23 cellular contexts compared by ENCODE assay signal in the genomic region with DNA sequence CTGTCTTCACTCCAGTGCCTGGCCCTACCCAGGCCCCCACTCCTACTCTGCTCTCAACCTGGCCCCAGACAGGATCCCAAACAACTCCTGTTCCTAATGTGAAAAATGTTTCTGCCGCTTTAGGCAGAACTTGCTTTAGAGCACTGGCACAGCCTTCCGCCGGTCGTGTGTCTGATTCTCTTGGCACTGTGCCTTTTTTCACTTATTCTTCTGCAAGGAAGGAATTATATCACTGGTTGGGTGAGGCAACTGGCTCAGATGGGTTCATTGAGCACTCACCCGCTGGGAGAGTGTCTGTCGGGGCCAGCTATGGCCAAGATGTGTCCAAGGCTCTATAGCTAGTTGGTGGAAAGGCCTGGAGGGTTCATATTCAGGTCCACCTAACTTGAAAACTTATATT. TPM values are rescaled to one million over a fixed set of nuclear protein-coding genes. Genes with fewer than 3 reads are reported as not detected.
A peak's percentile ranks its signal among the peaks of the same experiment; 100 is the strongest.
DNase-seq lines count a peak whose midpoint lies in the region; ATAC-seq and TF ChIP-seq lines count a peak whose summit lies in the region.
"Had no signal": no experiment of that assay in that cellular context is flagged by ENCODE, and none has a peak within 500 bp of the region (broad histone marks: within the 10 kb centered on the region; RNA-seq: fewer than 3 reads in every experiment).

No MANE protein-coding gene starts in this region.

- ATAC-seq in lung (ENCODE audit: insufficient read depth, low FRiP score) (no peak), GM19324 (IDR thresholded peaks at IDR 0.05; ENCODE audit: low FRiP score, unreplicated experiment) (no peak)
- ATAC-seq: HCT116, Panc1, SK-N-SH treated with all-trans-retinoic acid at 6 μM for 48 hours had no signal

- H3K36me3 Mint-ChIP-seq in Caco-2 (ENCODE audit: insufficient read depth, unreplicated experiment) = no peaks in the 10 kb centered on the region
- no peaks in the 10 kb centered on the region for H3K36me3 Mint-ChIP-seq in endodermal cell (ENCODE audit: low read depth)

- H3K27me3 ChIP-seq in Caco-2 (replicated peaks; ENCODE audit: control insufficient read depth, insufficient read depth, low read length) = no peaks in the 10 kb centered on the region
- H3K27me3 ChIP-seq in endodermal cell (ENCODE audit: control insufficient read depth, insufficient read depth, low read length, poor library complexity, severe bottlenecking) = no peaks in the 10 kb centered on the region
- H3K27me3 ChIP-seq in lung (ENCODE audit: control insufficient read depth, insufficient read depth) = no peaks in the 10 kb centered on the region
- H3K27me3 ChIP-seq: BLaER1 treated with 17β-estradiol and CSF1 and Interleukin-3, amounts not matched to agents 10 nM and 100 nM had no signal

- H3K4me1 Mint-ChIP-seq in Caco-2 (ENCODE audit: low read depth, unreplicated experiment) (peaks cover 11% of the 10 kb centered on the region), endodermal cell (peaks cover 1% of the 10 kb centered on the region)
- H3K4me1 Mint-ChIP-seq: CD4-positive, alpha-beta memory T cell had no signal

- no peaks in the 10 kb centered on the region for H3K27me3 Mint-ChIP-seq in Caco-2 (ENCODE audit: insufficient read depth, unreplicated experiment)
- H3K27me3 Mint-ChIP-seq in endodermal cell (ENCODE audit: insufficient read depth) = peaks cover 76% of the 10 kb centered on the region

- H3K9me3 Mint-ChIP-seq in Caco-2 (ENCODE audit: unreplicated experiment) = no peaks in the 10 kb centered on the region
- no peaks in the 10 kb centered on the region for H3K9me3 Mint-ChIP-seq in endodermal cell
- H3K9me3 Mint-ChIP-seq: CD4-positive, alpha-beta memory T cell had no signal

- intact Hi-C loops in Caco-2 (cut with micrococcal nuclease; ENCODE audit: unreplicated experiment) = no loop called here
- intact Hi-C loops in posterior cingulate gyrus (cut with DNase I) = no loop called here

- H3K27ac Mint-ChIP-seq in Caco-2 (ENCODE audit: unreplicated experiment) (peak overlapping the region; percentile 51), endodermal cell (no peak overlapping the region)

- no peak for TF ChIP-seq CTCF in Caco-2 (IDR thresholded peaks at IDR 0.05; ENCODE audit: insufficient read depth in 1 of 2, low read depth in 1 of 2, low read length in 1 of 2, severe bottlenecking in 1 of 2, unreplicated experiment in 1 of 2)
- TF ChIP-seq CTCF in endodermal cell (conservative IDR thresholded peaks at IDR 0.05) = no peak
- TF ChIP-seq CTCF in lung (IDR thresholded peaks at IDR 0.05; ENCODE audit: control extremely low read depth, extremely low read depth) = no peak

- 80% methylated on average over 6 of the region's 6 CpGs; no CpG with 5 or more reads in 1 of the 2 experiments for WGBS in endodermal cell (ENCODE audit: insufficient coverage in 1 of 2, insufficient read length in 1 of 2), 2 experiments
- WGBS in lung, 2 donors = 52 to 64% methylated on average over 6 of the region's 6 CpGs

- H3K4me3 Mint-ChIP-seq in Caco-2 (ENCODE audit: unreplicated experiment) (no peak overlapping the region), endodermal cell (no peak overlapping the region)

- H3K27ac ChIP-seq in endodermal cell (ENCODE audit: low read depth, low read length) (no peak overlapping the region), lung (ENCODE audit: low read depth in 1 of 2, low read length in 1 of 2) (no peak overlapping the region)
- H3K27ac ChIP-seq: BLaER1 treated with 17β-estradiol and CSF1 and Interleukin-3, amounts not matched to agents 10 nM and 100 nM had no signal

- H3K4me3 ChIP-seq in Caco-2 (ENCODE audit: low read depth, low read length) (no peak overlapping the region), endodermal cell (ENCODE audit: low read length) (no peak overlapping the region), lung (no peak overlapping the region)
- H3K4me3 ChIP-seq: BLaER1 treated with 17β-estradiol and CSF1 and Interleukin-3, amounts not matched to agents 10 nM and 100 nM; GM12878 had no signal

- H3K4me1 ChIP-seq in Caco-2 = peaks cover 26% of the 10 kb centered on the region
- no peaks in the 10 kb centered on the region for H3K4me1 ChIP-seq in endodermal cell (ENCODE audit: control insufficient read depth, insufficient read depth, low read length)
- H3K4me1 ChIP-seq in lung (ENCODE audit: control insufficient read depth in 2 of 2, insufficient read depth in 2 of 2, low read length in 2 of 2) = no peaks in the 10 kb centered on the region

- CTCF ChIA-PET in Caco-2 (lab: Charles Lee) = no interaction called here

- no TSS peak for BruUV-seq in Caco-2 (replicated peaks; lab: Mats Ljungman, UMichigan)

- H3K36me3 ChIP-seq in Caco-2 (ENCODE audit: control insufficient read depth, insufficient read depth, low read length) (no peaks in the 10 kb centered on the region; the same call in 1 of the 2 replicates), endodermal cell (ENCODE audit: control insufficient read depth, insufficient read depth, low read length) (no peaks in the 10 kb centered on the region), lung (ENCODE audit: control insufficient read depth in 2 of 2, insufficient read depth in 2 of 2, low read length in 2 of 2) (no peaks in the 10 kb centered on the region)
- H3K36me3 ChIP-seq: BLaER1 treated with 17β-estradiol and CSF1 and Interleukin-3, amounts not matched to agents 10 nM and 100 nM had no signal

- H3K9me3 ChIP-seq in Caco-2 = no peaks in the 10 kb centered on the region
- H3K9me3 ChIP-seq in endodermal cell (ENCODE audit: control insufficient read depth, low read length) = no peaks in the 10 kb centered on the region
- H3K9me3 ChIP-seq in lung (ENCODE audit: control insufficient read depth in 2 of 2, insufficient read depth in 1 of 2, low read length in 1 of 2) = no peaks in the 10 kb centered on the region
- H3K9me3 ChIP-seq: BLaER1 treated with 17β-estradiol and CSF1 and Interleukin-3, amounts not matched to agents 10 nM and 100 nM had no signal

- POLR2A ChIA-PET in Caco-2 (lab: Charles Lee) = no interaction called here

- DNase-seq in Caco-2 (no peak), endodermal cell (peak; percentile 5), kidney tubule cell (ENCODE audit: low spot score) (peak; percentile 46), lung (ENCODE audit: low spot score) (peak; percentile 9), pons (ENCODE audit: low spot score) (no peak), posterior cingulate gyrus (no peak), activated T-cell treated with anti-CD3 and anti-CD28 coated beads for 4 hours (no peak)
- DNase-seq: 8988T; CD4-positive, alpha-beta memory T cell; DND-41; KG1; NCI-H1092; NCI-H146; NCI-H2029; NCI-H748 treated with DMSO at 0.1 percent for 48 hours; NK-92 treated with Interleukin-12 subunit alpha and Interleukin-12 subunit beta, amount 100 ng/mL, for 24 hours; SIG-M5 had no signal

- H3K9ac ChIP-seq in endodermal cell (ENCODE audit: extremely low read depth, low read length, poor library complexity, severe bottlenecking) = no peak overlapping the region
- H3K9ac ChIP-seq: BLaER1 treated with 17β-estradiol and CSF1 and Interleukin-3, amounts not matched to agents 10 nM and 100 nM had no signal

RNA-seq across cellular contexts. Expression of a gene that starts 33.6 kb away (rescaled TPM):
- total RNA-seq in Caco-2 (2022) (192 and 198 TPM in 2 replicates), endodermal cell (100 to 1,000 TPM; 212 to 282 TPM), lung (100 to 1,000 TPM; 320 to 577 TPM)
- 56.2 TPM for polyA plus RNA-seq in endodermal cell (2013, experiment 1 of 2)
- 50.5 TPM for polyA plus RNA-seq in endodermal cell (2013, experiment 2 of 2)
- 1,000 to 10,000 TPM in 1 of 2 donors, 100 to 1,000 TPM in 1; 845 to 3,222 TPM for polyA plus RNA-seq in lung

Comparison
In these comparisons a context has a peak if more than half of its experiments do, and no peak if none do; other contexts are left out.
1. DNase-seq: peak in endodermal cell (single experiment), kidney tubule cell (single experiment) and lung (single experiment); none in Caco-2 (0 of 2), pons (single experiment), posterior cingulate gyrus (0 of 10) and activated T-cell treated with anti-CD3 and anti-CD28 coated beads for 4 hours (single experiment).